In the genomic region with DNA sequence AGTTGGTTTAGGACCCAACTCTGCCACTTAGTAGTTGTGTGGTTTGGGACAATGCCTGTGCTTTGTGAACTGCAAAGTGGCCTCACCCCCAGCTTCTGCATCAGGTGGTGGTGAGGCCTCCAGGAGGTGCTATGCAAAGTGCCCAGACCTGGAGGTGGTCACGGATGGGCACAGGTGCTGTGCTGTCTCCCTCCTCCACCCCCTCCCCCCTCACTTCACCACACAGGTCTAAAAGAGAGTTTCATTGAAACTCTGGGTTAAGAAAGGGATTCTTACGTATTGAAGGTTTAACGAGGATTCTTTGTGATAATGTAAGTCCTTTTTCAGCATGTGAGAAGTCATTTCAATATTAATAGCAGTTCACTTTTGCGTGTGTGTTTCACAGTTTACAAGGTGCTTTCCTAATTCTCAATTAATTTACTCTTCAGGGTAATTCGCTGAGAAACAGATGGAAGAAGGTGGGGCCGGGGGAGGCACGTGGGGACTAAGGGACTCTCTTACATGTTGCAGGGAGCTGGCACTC, we compare ENCODE assay signal across 13 cellular contexts.
DNase-seq lines count a peak whose midpoint lies in the region; ATAC-seq, FAIRE-seq and TF ChIP-seq lines count a peak whose summit lies in the region.
"Had no signal": no experiment of that assay in that cellular context is flagged by ENCODE, and none has a peak within 500 bp of the region (broad histone marks: within the 10 kb centered on the region; RNA-seq: fewer than 3 reads in every experiment).

No MANE protein-coding gene starts in this region.

- H4K5ac ChIP-seq in H1 (ENCODE audit: insufficient read length, low read depth, low read length), result no peak overlapping the region

- no peak overlapping the region for H2BK120ac ChIP-seq in H1 (replicated peaks; ENCODE audit: low read depth, low read length)

- CTCF ChIA-PET in H1 (lab: Charles Lee; ENCODE audit: partially characterized antibody), result interaction anchor here (0.6 kb wide), 1 partner anchor 901 kb away, joined by 3 read pairs; no protein-coding TSS in a partner anchor
- CTCF ChIA-PET in T-cell (lab: Charles Lee), result no interaction called here

- no peak overlapping the region for H4K8ac ChIP-seq in H1 (ENCODE audit: extremely low read depth, insufficient read depth, low read length)

- no peak overlapping the region for H3K4me3 ChIP-seq in H1 (ENCODE audit: extremely low read depth in 1 of 4, insufficient read depth in 2 of 4, low read depth in 3 of 4, low read length in 4 of 4)
- H3K4me3 ChIP-seq: thyroid gland had no signal

- H3K4me2 ChIP-seq in H1 (ENCODE audit: insufficient read depth in 1 of 2, low read depth in 2 of 2, low read length in 2 of 2), result no peak overlapping the region

- no peak for TF ChIP-seq CTCF in H1 (IDR thresholded peaks at IDR 0.05; ENCODE audit: control extremely low read depth in 1 of 3, insufficient read depth in 1 of 3, low read depth in 1 of 3, low read length in 3 of 3)

- no peaks in the 10 kb centered on the region for H3K9me3 ChIP-seq in H1 (ENCODE audit: insufficient read depth in 2 of 2, low read depth in 1 of 2, low read length in 1 of 2)
- H3K9me3 ChIP-seq: thyroid gland had no signal

- no peak for TF ChIP-seq POLR2A in H1 (IDR thresholded peaks at IDR 0.05; ENCODE audit: control extremely low read depth in 1 of 2, low read depth in 2 of 2, low read length in 2 of 2)

- TF ChIP-seq RAD21 in H1 (IDR thresholded peaks at IDR 0.05 in 1 of 2, conservative IDR thresholded peaks at IDR 0.05 in 1 of 2; ENCODE audit: low read depth in 2 of 2, low read length in 2 of 2), result no peak

- H3K4me3 Mint-ChIP-seq in T-cell, result no peak overlapping the region
- H3K4me3 Mint-ChIP-seq: effector memory CD8-positive, alpha-beta T cell had no signal

- no peak overlapping the region for H3K9ac ChIP-seq in H1 (replicated peaks in 1 of 4; ENCODE audit: extremely low read depth in 1 of 4, low read depth in 3 of 4, low read length in 3 of 4)

- no peak overlapping the region for H3K14ac ChIP-seq in H1 (ENCODE audit: insufficient read length)

- POLR2A ChIA-PET in H1 (lab: Charles Lee; ENCODE audit: partially characterized antibody), result no interaction called here
- POLR2A ChIA-PET in T-cell (lab: Charles Lee), result no interaction called here

- no peaks in the 10 kb centered on the region for H3K36me3 Mint-ChIP-seq in T-cell

- peaks cover 0 to 3% (median 2%) of the 10 kb centered on the region in 4 experiments; a peak in 3 of 7 replicates for H3K4me1 ChIP-seq in H1 (replicated peaks in 1 of 4; ENCODE audit: control insufficient read depth in 3 of 4, insufficient read depth in 4 of 4, low read length in 3 of 4)
- H3K4me1 ChIP-seq: thyroid gland had no signal

- no peaks in the 10 kb centered on the region for H3K79me2 ChIP-seq in H1 (ENCODE audit: control insufficient read depth in 1 of 2, insufficient read depth in 2 of 2, low read length in 2 of 2)

- no peak for TF ChIP-seq EP300 in H1 (IDR thresholded peaks at IDR 0.05; ENCODE audit: borderline replicate concordance in 1 of 2, low read depth in 2 of 2, low read length in 2 of 2)

- peaks cover 12 to 25% (median 19%) of the 10 kb centered on the region in 3 donors for H3K4me1 Mint-ChIP-seq in T-cell

- no peaks in the 10 kb centered on the region for H3K36me3 ChIP-seq in H1 (ENCODE audit: control insufficient read depth in 2 of 4, insufficient read depth in 4 of 4, low read length in 3 of 4)
- H3K36me3 ChIP-seq: thyroid gland had no signal

- H3K27ac Mint-ChIP-seq in T-cell, result no peak overlapping the region
- H3K27ac Mint-ChIP-seq: effector memory CD8-positive, alpha-beta T cell had no signal

- ATAC-seq in GM18868 (IDR thresholded peaks at IDR 0.05; ENCODE audit: unreplicated experiment) (peak; percentile 84), GM21786 (IDR thresholded peaks at IDR 0.05; ENCODE audit: unreplicated experiment) (peak; percentile 59), HG03342 (IDR thresholded peaks at IDR 0.05; ENCODE audit: unreplicated experiment) (peak; percentile 61), T-cell (replicated peaks in 1 of 4) (no peak)
- ATAC-seq: effector memory CD8-positive, alpha-beta T cell had no signal

- FAIRE-seq in H1 (lab: Jason Lieb, UNC), result no peak

- DNase-seq in H1 (ENCODE audit: low read depth in 1 of 2, low spot score in 2 of 2) (no peak), NCI-H1930 (lab: John Stamatoyannopoulos, UW) (no peak), AML-193 (lab: John Stamatoyannopoulos, UW) (no peak), NOMO-1 treated with dmso at 0.1 percent for 144 hours (lab: John Stamatoyannopoulos, UW; ENCODE audit: unreplicated experiment) (no peak), T-cell (no peak)
- DNase-seq: amniotic stem cell; effector memory CD8-positive, alpha-beta T cell; NCI-H69; T-helper 1 cell; thyroid gland had no signal

- H2AK5ac ChIP-seq in H1 (ENCODE audit: low read depth, low read length), result no peak overlapping the region

- H3K27ac ChIP-seq in H1 (ENCODE audit: low read depth, low read length), result no peak overlapping the region
- H3K27ac ChIP-seq: thyroid gland had no signal

- H2BK12ac ChIP-seq in H1 (ENCODE audit: low read depth, low read length), result peak overlapping the region; percentile 41; the same call in 1 of the 2 replicates

- no peaks in the 10 kb centered on the region for H4K20me1 ChIP-seq in H1 (replicated peaks in 1 of 2; ENCODE audit: control insufficient read depth in 1 of 2, insufficient read depth in 2 of 2, low read length in 2 of 2)

- no peaks in the 10 kb centered on the region for H3K27me3 Mint-ChIP-seq in T-cell
- H3K27me3 Mint-ChIP-seq: effector memory CD8-positive, alpha-beta T cell had no signal

- WGBS in H1 (ENCODE audit: extremely low coverage in 1 of 2, insufficient coverage in 1 of 2, insufficient read length in 1 of 2, insufficient replicate concordance in 2 of 2, low coverage in 1 of 2, low lambda C conversion rate in 2 of 2, missing lambda C conversion rate in 1 of 2), 2 experiments, result 78% methylated on average over 7 of the region's 7 CpGs; no CpG with 5 or more reads in 1 of the 2 experiments

- no peaks in the 10 kb centered on the region for H3K79me1 ChIP-seq in H1 (ENCODE audit: low read depth, low read length)

- H2BK15ac ChIP-seq in H1 (ENCODE audit: low read length), result no peak overlapping the region

- H2AFZ ChIP-seq in H1 (ENCODE audit: low read length), result peak overlapping the region; percentile 58; the same call in 1 of the 2 replicates

- no peak overlapping the region for H3K4ac ChIP-seq in H1 (replicated peaks; ENCODE audit: insufficient read length, low read depth, low read length)

- H3K27me3 ChIP-seq in H1 (replicated peaks in 1 of 4; ENCODE audit: control insufficient read depth in 3 of 4, extremely low read depth in 1 of 4, insufficient read depth in 3 of 4, low read length in 3 of 4), result no peaks in the 10 kb centered on the region
- H3K27me3 ChIP-seq: thyroid gland had no signal

- no peak overlapping the region for H3K56ac ChIP-seq in H1 (replicated peaks; ENCODE audit: insufficient read length, low read depth, low read length)

- no peak overlapping the region; the same call in 1 of the 2 replicates for H3K18ac ChIP-seq in H1 (ENCODE audit: extremely low read depth, low read length)

- no peak overlapping the region for H3K23ac ChIP-seq in H1 (ENCODE audit: insufficient read length)

- no peak overlapping the region for H2BK5ac ChIP-seq in H1 (ENCODE audit: low read depth, low read length)

- no peak overlapping the region for H2BK20ac ChIP-seq in H1 (ENCODE audit: low read length)

- no peaks in the 10 kb centered on the region for H3K23me2 ChIP-seq in H1 (ENCODE audit: low read depth, low read length)

- H4K91ac ChIP-seq in H1 (replicated peaks; ENCODE audit: insufficient read length, low read length), result no peak overlapping the region

- H3K9me3 Mint-ChIP-seq in T-cell, result no peaks in the 10 kb centered on the region
- H3K9me3 Mint-ChIP-seq: effector memory CD8-positive, alpha-beta T cell had no signal

TF ChIP-seq in H1, 55 proteins besides CTCF, POLR2A, EP300 and RAD21:
- peak; percentile 12 for TF ChIP-seq ASH2L (IDR thresholded peaks at IDR 0.05; ENCODE audit: low read length)
- TF ChIP-seq NANOG (IDR thresholded peaks at IDR 0.05; ENCODE audit: insufficient read depth, low read depth, low read length, poor library complexity, severe bottlenecking), result no peak
- no peak for TF ChIP-seq CHD1 (IDR thresholded peaks at IDR 0.05; ENCODE audit: low read depth, low read length)
- no peak for TF ChIP-seq TAF1 (IDR thresholded peaks at IDR 0.05; ENCODE audit: low read depth, low read length)
- TF ChIP-seq CHD2 (IDR thresholded peaks at IDR 0.05; ENCODE audit: low read length), result no peak
- no peak for TF ChIP-seq POU5F1 (IDR thresholded peaks at IDR 0.05; ENCODE audit: low read depth, low read length)
- TF ChIP-seq ZNF274 (IDR thresholded peaks at IDR 0.05; ENCODE audit: borderline replicate concordance, extremely low read depth, low read length), result no peak

Comparison
In these comparisons a context has a peak if more than half of its experiments do, and no peak if none do; other contexts are left out.
1. ATAC-seq: peak in GM18868 (single experiment), GM21786 (single experiment) and HG03342 (single experiment); none in T-cell (0 of 4).